1 cellular context compared by ENCODE assay signal in the genomic region with DNA sequence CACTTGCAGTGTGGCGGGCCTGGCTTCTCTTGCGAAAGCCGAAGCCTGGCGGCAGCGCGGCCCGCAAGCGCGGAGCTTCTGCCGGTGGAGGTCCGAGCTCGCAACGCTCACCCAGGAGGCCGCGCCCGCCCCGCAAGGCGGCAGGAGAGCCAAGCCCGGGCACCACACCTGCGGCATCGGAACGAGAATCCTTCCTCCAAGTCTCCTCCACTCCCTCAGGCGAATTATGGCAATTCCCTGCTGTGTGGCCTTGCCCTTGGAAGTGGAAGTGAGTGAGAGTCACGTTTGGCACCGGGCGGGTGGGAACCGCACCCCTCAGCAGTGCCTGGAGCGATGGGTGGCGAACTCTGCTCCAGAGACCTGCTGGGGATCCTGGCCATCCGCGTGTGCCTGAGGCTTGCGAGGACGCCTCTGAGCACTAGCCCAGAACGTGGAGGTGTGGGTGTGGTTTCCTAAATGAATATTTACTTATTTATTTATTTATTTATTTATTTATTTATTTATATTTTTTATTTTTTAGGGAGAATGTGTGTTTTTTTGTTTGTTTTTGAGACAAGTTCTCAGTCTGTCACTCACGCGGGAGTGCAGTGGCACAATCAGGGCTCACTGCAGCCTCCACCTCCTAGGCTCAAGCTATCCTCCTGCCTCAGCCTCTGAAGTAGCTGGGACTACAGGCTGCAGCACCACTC.
TF ChIP-seq lines count a peak whose summit lies in the region.

No MANE protein-coding gene starts in this region.

TF ChIP-seq in HepG2, 621 proteins besides CTCF, POLR2A, EP300 and RAD21:
- TF ChIP-seq, protein P1, sequence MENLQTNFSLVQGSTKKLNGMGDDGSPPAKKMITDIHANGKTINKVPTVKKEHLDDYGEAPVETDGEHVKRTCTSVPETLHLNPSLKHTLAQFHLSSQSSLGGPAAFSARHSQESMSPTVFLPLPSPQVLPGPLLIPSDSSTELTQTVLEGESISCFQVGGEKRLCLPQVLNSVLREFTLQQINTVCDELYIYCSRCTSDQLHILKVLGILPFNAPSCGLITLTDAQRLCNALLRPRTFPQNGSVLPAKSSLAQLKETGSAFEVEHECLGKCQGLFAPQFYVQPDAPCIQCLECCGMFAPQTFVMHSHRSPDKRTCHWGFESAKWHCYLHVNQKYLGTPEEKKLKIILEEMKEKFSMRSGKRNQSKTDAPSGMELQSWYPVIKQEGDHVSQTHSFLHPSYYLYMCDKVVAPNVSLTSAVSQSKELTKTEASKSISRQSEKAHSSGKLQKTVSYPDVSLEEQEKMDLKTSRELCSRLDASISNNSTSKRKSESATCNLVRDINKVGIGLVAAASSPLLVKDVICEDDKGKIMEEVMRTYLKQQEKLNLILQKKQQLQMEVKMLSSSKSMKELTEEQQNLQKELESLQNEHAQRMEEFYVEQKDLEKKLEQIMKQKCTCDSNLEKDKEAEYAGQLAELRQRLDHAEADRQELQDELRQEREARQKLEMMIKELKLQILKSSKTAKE (CRISPR knock-in tag; IDR thresholded peaks at IDR 0.05; ENCODE audit: borderline replicate concordance) = no peak
- TF ChIP-seq BRCA1 (CRISPR knock-in tag; IDR thresholded peaks at IDR 0.05) = no peak
- TF ChIP-seq ZNF343 (CRISPR knock-in tag; IDR thresholded peaks at IDR 0.05) = no peak
- TF ChIP-seq ZNF720 (CRISPR knock-in tag; IDR thresholded peaks at IDR 0.05) = no peak
- no peak for TF ChIP-seq ZNF790 (CRISPR knock-in tag; IDR thresholded peaks at IDR 0.05; ENCODE audit: borderline replicate concordance)
- no peak for TF ChIP-seq ZNF850 (CRISPR knock-in tag; conservative IDR thresholded peaks at IDR 0.05)
- no peak for TF ChIP-seq U2AF1 (optimal IDR thresholded peaks at IDR 0.05; ENCODE audit: low read depth, low read length)
- TF ChIP-seq ZNF589 (CRISPR knock-in tag; conservative IDR thresholded peaks at IDR 0.05) = no peak
- TF ChIP-seq, protein P2, sequence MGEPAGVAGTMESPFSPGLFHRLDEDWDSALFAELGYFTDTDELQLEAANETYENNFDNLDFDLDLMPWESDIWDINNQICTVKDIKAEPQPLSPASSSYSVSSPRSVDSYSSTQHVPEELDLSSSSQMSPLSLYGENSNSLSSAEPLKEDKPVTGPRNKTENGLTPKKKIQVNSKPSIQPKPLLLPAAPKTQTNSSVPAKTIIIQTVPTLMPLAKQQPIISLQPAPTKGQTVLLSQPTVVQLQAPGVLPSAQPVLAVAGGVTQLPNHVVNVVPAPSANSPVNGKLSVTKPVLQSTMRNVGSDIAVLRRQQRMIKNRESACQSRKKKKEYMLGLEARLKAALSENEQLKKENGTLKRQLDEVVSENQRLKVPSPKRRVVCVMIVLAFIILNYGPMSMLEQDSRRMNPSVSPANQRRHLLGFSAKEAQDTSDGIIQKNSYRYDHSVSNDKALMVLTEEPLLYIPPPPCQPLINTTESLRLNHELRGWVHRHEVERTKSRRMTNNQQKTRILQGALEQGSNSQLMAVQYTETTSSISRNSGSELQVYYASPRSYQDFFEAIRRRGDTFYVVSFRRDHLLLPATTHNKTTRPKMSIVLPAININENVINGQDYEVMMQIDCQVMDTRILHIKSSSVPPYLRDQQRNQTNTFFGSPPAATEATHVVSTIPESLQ (CRISPR knock-in tag; conservative IDR thresholded peaks at IDR 0.05) = no peak
- TF ChIP-seq, protein P3, sequence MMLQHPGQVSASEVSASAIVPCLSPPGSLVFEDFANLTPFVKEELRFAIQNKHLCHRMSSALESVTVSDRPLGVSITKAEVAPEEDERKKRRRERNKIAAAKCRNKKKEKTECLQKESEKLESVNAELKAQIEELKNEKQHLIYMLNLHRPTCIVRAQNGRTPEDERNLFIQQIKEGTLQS (CRISPR knock-in tag; IDR thresholded peaks at IDR 0.05) = no peak
- no peak for TF ChIP-seq ZNF33B (CRISPR knock-in tag; IDR thresholded peaks at IDR 0.05)
- no peak for TF ChIP-seq ZNF354B (CRISPR knock-in tag; IDR thresholded peaks at IDR 0.05)
- TF ChIP-seq FOXP1 (IDR thresholded peaks at IDR 0.05) = no peak
- no peak for TF ChIP-seq FOXP1 (CRISPR knock-in tag; IDR thresholded peaks at IDR 0.05)
- TF ChIP-seq TARDBP (CRISPR knock-in tag; IDR thresholded peaks at IDR 0.05) = no peak
- TF ChIP-seq, protein P4, sequence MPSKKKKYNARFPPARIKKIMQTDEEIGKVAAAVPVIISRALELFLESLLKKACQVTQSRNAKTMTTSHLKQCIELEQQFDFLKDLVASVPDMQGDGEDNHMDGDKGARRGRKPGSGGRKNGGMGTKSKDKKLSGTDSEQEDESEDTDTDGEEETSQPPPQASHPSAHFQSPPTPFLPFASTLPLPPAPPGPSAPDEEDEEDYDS (CRISPR knock-in tag; IDR thresholded peaks at IDR 0.05) = no peak
- no peak for TF ChIP-seq HOXA5 (CRISPR knock-in tag; IDR thresholded peaks at IDR 0.05)
